ENCODE assay signal across 1 cellular context in the genomic region with DNA sequence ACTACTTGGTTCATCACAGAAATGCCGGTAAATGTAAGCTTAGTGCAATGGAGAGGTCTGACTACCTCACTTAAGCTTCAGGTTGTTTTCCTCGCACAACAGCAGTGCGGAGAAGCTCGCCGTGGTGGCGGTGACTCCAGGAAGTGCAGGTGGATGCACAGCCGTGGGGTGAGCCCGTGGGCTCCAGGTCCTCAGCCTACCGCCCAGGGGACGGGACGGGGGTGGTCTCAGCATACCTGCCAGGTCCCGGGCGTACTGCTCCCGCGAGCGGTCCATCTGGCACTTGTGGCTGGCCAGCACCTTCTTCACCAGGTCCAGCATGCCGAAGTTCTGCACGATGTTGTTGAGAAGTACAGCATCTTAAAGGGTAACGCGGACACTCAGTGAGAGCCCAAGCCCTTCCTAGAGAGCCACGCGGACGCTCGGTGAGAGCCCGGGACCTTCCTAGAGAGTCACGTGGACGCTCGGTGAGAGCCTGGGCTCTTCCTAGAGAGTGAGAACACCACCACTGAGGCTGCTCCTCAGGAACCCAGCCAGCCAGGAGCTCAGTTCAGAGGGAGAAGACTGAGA.
TF ChIP-seq lines count a peak whose summit lies in the region.

No MANE protein-coding gene starts in this region.

TF ChIP-seq in HepG2, 621 proteins besides CTCF, POLR2A, EP300 and RAD21:
- TF ChIP-seq DNMT1 (CRISPR knock-in tag; IDR thresholded peaks at IDR 0.05) (0 out of 2 replicates have a peak, but pooled peaks have one; percentile 8), ZNF619 (CRISPR knock-in tag; IDR thresholded peaks at IDR 0.05) (no peak)
TF ChIP-seq in HepG2: peak in this region for 1.
